8 cellular contexts compared by ENCODE assay signal in the genomic region with DNA sequence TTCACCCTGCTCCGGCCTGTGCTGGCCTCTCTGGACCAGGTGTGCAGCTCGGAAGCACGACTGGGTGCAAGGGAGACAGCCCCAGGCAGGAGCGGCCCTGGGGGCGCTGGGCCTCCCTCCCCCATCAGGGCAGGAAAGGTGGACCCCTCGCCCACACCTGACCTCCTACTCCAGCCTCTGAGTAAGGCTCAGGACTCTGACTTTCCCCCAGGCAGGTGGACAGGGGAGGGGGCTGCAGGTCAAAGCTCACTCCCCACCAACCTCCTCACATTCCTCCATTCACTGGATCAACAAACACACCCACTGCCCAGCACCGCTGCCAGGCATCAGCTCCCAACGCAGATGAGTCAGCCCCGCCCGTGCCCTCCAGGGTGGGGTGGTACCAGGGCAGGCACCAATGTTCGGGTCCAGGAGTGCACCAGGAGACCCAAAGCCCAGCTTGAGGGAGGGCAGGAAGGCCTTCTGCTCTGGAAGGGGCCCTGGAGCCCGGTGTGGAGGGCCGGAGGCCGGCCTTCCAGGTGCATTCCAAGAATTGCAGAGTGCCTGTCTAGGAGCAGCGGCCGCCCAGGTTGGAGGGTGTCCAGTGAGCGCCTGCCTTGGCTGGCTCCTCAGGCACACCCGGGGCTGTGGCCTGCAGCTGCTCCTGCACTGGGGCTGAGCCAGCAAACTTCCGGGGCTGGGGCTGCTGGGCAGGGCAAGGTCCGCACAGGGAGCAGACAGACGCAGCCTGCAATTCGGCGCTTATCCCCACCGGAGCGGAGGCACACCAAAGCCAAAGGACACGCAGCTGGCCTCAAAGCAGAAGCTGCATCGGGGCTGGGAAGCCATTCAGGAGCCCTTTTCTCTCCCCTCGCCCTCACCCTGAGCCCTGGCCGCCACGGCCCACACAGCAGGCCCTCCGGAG. TPM values are rescaled to one million over a fixed set of nuclear protein-coding genes. Genes with fewer than 3 reads are reported as not detected.
A peak's percentile ranks its signal among the peaks of the same experiment; 100 is the strongest.
DNase-seq lines count a peak whose midpoint lies in the region; ATAC-seq and TF ChIP-seq lines count a peak whose summit lies in the region.

No MANE protein-coding gene starts in this region.

- TF ChIP-seq POLR2A in uterus (IDR thresholded peaks at IDR 0.05), result peak in 1 of 2 donors; percentile 14

- H3K27me3 ChIP-seq in uterus, result no peaks in the 10 kb centered on the region

- peak; percentile 86 for DNase-seq in Daoy (ENCODE audit: low read depth)
- DNase-seq in NCI-H2196 treated with DMSO at 0.1 percent for 48 hours (lab: John Stamatoyannopoulos, UW; ENCODE audit: unreplicated experiment), result peak; percentile 47
- peak; percentile 54 for DNase-seq in choroid plexus epithelial cell (ENCODE audit: low read depth)
- peak; percentile 93 to 95 (median 95) for DNase-seq in mucosa of descending colon
- DNase-seq in uterus, result peak; percentile 58 to 63
- no peak for DNase-seq in GF-D8 (lab: John Stamatoyannopoulos, UW)

- H3K36me3 ChIP-seq in mucosa of descending colon (ENCODE audit: low read depth), result no peaks in the 10 kb centered on the region
- H3K36me3 ChIP-seq in uterus, result no peaks in the 10 kb centered on the region

- H3K9me3 ChIP-seq in mucosa of descending colon (no peaks in the 10 kb centered on the region), uterus (no peaks in the 10 kb centered on the region)

- TF ChIP-seq CTCF in choroid plexus epithelial cell (conservative IDR thresholded peaks at IDR 0.05; ENCODE audit: low read depth, low read length) (no peak), mucosa of descending colon (IDR thresholded peaks at IDR 0.05) (no peak), uterus (IDR thresholded peaks at IDR 0.05) (no peak)

- H3K27ac ChIP-seq in uterus, result peak overlapping the region; percentile 82 to 89

- ATAC-seq in mucosa of descending colon (peak; percentile 79), HG03469 (IDR thresholded peaks at IDR 0.05; ENCODE audit: unreplicated experiment) (no peak), HG03521 (IDR thresholded peaks at IDR 0.05; ENCODE audit: unreplicated experiment) (no peak)

- H3K4me3 ChIP-seq in choroid plexus epithelial cell (ENCODE audit: low read depth, low read length), result no peak overlapping the region
- H3K4me3 ChIP-seq in mucosa of descending colon, result no peak overlapping the region
- H3K4me3 ChIP-seq in uterus, result no peak overlapping the region

- intact Hi-C loops in mucosa of descending colon (cut with DNase I, micrococcal nuclease) (no loop called here), uterus (cut with DNase I; ENCODE audit: low total_unique reads) (no loop called here)

- H3K4me1 ChIP-seq in mucosa of descending colon (ENCODE audit: low read depth), result peaks cover 49% of the 10 kb centered on the region
- peaks cover 0 to 10% of the 10 kb centered on the region in 2 donors for H3K4me1 ChIP-seq in uterus

RNA-seq across cellular contexts. Expression of a gene that starts 1.6 kb away (rescaled TPM):
- 40.6 and 48.9 TPM in 2 replicates for total RNA-seq in Daoy (2014; rRNA removed; shearing (Covaris generic))
- total RNA-seq in mucosa of descending colon (100 to 1,000 TPM; 132 to 216 (median 176) TPM), uterus (10 to 100 TPM; 13.5 to 79.4 (median 44.6) TPM)

RNA-seq across cellular contexts. Expression of a gene that starts 36.2 kb away (rescaled TPM):
- total RNA-seq in Daoy (2014; rRNA removed; shearing (Covaris generic)), result 0.57 and 2.7 TPM in 2 replicates
- 1 to 10 TPM; 2.0 to 6.0 (median 4.2) TPM for total RNA-seq in mucosa of descending colon
- 10 to 100 TPM in 1 of 4 donors, 1 to 10 TPM in 1, not detected in 2; 7.0 to 11.7 TPM for total RNA-seq in uterus
